Comparison of ENCODE assay signal across 22 cellular contexts in genomic region chr20:5356921-5357320, GRCh38. TPM values are rescaled to one million over a fixed set of nuclear protein-coding genes. Genes with fewer than 3 reads are reported as not detected.
A peak's percentile ranks its signal among the peaks of the same experiment; 100 is the strongest.
DNase-seq lines count a peak whose midpoint lies in the region; ATAC-seq and TF ChIP-seq lines count a peak whose summit lies in the region.
"Had no signal": no experiment of that assay in that cellular context is flagged by ENCODE, and none has a peak within 500 bp of the region (broad histone marks: within the 10 kb centered on the region; RNA-seq: fewer than 3 reads in every experiment).

No MANE protein-coding gene starts in this region.

- no peak overlapping the region for H3K9ac ChIP-seq in GM23248
- H3K9ac ChIP-seq: BLaER1 had no signal

- H3K9me2 ChIP-seq in GM23248 (ENCODE audit: insufficient read depth), result no peaks in the 10 kb centered on the region

- H3K27ac ChIP-seq in GM23248, result no peak overlapping the region
- H3K27ac ChIP-seq: BLaER1, RWPE1 had no signal

- no peak overlapping the region for H3K4me3 ChIP-seq in GM23248
- H3K4me3 ChIP-seq: BLaER1 had no signal

- H3K4me1 ChIP-seq in GM23248 (ENCODE audit: insufficient read depth), result peaks cover 18% of the 10 kb centered on the region
- H3K4me1 ChIP-seq: BLaER1 had no signal

- H3K9me3 Mint-ChIP-seq in activated CD8-positive, alpha-beta T cell treated with anti-CD3 and anti-CD28 coated beads for 36 hours, result peaks cover 7% of the 10 kb centered on the region
- H3K9me3 Mint-ChIP-seq in activated CD8-positive, alpha-beta T cell treated with anti-CD3 and anti-CD28 coated beads, Interleukin-2, amount 10 ng/mL, durations not matched to agents 7 days and 5 days (ENCODE audit: insufficient read depth), result no peaks in the 10 kb centered on the region
- peaks cover 5% of the 10 kb centered on the region for H3K9me3 Mint-ChIP-seq in stimulated activated naive CD8-positive, alpha-beta T cell treated with anti-CD3 and anti-CD28 coated beads, Interleukin-15, Interleukin-2, amounts not matched to agents 100 ng/mL and 50 ng/mL, for 24 hours
- H3K9me3 Mint-ChIP-seq: CD4-positive, alpha-beta T cell had no signal

- POLR2A ChIA-PET in activated CD8-positive, alpha-beta T cell treated with anti-CD3 and anti-CD28 coated beads for 36 hours (lab: Charles Lee), result interaction anchor here (1.1 kb wide), 1 partner anchor 12 kb away, joined by 3 read pairs; no protein-coding TSS in a partner anchor
- POLR2A ChIA-PET in activated CD8-positive, alpha-beta T cell treated with anti-CD3 and anti-CD28 coated beads, Interleukin-2, amount 10 ng/mL, durations not matched to agents 7 days and 5 days (lab: Charles Lee), result no interaction called here

- H3K36me3 ChIP-seq in GM23248 (ENCODE audit: low read depth), result no peaks in the 10 kb centered on the region
- H3K36me3 ChIP-seq: BLaER1 had no signal

- no peak overlapping the region for H3K4me3 Mint-ChIP-seq in activated CD8-positive, alpha-beta T cell treated with anti-CD3 and anti-CD28 coated beads for 36 hours
- H3K4me3 Mint-ChIP-seq in activated CD8-positive, alpha-beta T cell treated with anti-CD3 and anti-CD28 coated beads, Interleukin-2, amount 10 ng/mL, durations not matched to agents 7 days and 5 days, result no peak overlapping the region
- H3K4me3 Mint-ChIP-seq in stimulated activated naive CD8-positive, alpha-beta T cell treated with anti-CD3 and anti-CD28 coated beads, Interleukin-15, Interleukin-2, amounts not matched to agents 100 ng/mL and 50 ng/mL, for 24 hours, result no peak overlapping the region
- H3K4me3 Mint-ChIP-seq: CD4-positive, alpha-beta T cell had no signal

- H3K27me3 ChIP-seq in GM23248 (replicated peaks; ENCODE audit: insufficient read depth), result no peaks in the 10 kb centered on the region
- H3K27me3 ChIP-seq: BLaER1 had no signal

- H3K27ac Mint-ChIP-seq in activated CD8-positive, alpha-beta T cell treated with anti-CD3 and anti-CD28 coated beads for 36 hours, result peak overlapping the region; percentile 2
- no peak overlapping the region for H3K27ac Mint-ChIP-seq in activated CD8-positive, alpha-beta T cell treated with anti-CD3 and anti-CD28 coated beads, Interleukin-2, amount 10 ng/mL, durations not matched to agents 7 days and 5 days
- peak overlapping the region; percentile 72 for H3K27ac Mint-ChIP-seq in stimulated activated naive CD8-positive, alpha-beta T cell treated with anti-CD3 and anti-CD28 coated beads, Interleukin-15, Interleukin-2, amounts not matched to agents 100 ng/mL and 50 ng/mL, for 24 hours
- H3K27ac Mint-ChIP-seq: CD4-positive, alpha-beta T cell had no signal

- DNase-seq in activated CD8-positive, alpha-beta T cell treated with anti-CD3 and anti-CD28 coated beads for 36 hours, result no peak
- DNase-seq in activated CD8-positive, alpha-beta T cell treated with anti-CD3 and anti-CD28 coated beads, Interleukin-2, amount 10 ng/mL, durations not matched to agents 7 days and 5 days, result no peak
- DNase-seq in GM23248 (peak; percentile 25), dermis blood vessel endothelial cell (peak; percentile 47), NAMALWA (ENCODE audit: low spot score) (no peak)
- DNase-seq: CD4-positive, alpha-beta T cell; H7; Karpas-422; NCI-H2029; NCI-H446 treated with DMSO at 0.1 percent for 48 hours; NCI-H526; NCI-H82; NK-92 treated with Interleukin-12 subunit alpha and Interleukin-12 subunit beta, amount 100 ng/mL, for 24 hours; SHP77 had no signal

- intact Hi-C loops in activated CD8-positive, alpha-beta T cell treated with anti-CD3 and anti-CD28 coated beads for 36 hours (cut with micrococcal nuclease), result no loop called here

- no peak overlapping the region for H3K4me2 ChIP-seq in GM23248 (ENCODE audit: unreplicated experiment)
- H3K4me2 ChIP-seq: BLaER1 had no signal

- CTCF ChIA-PET in activated CD8-positive, alpha-beta T cell treated with anti-CD3 and anti-CD28 coated beads for 36 hours (lab: Charles Lee), result no interaction called here
- CTCF ChIA-PET in activated CD8-positive, alpha-beta T cell treated with anti-CD3 and anti-CD28 coated beads, Interleukin-2, amount 10 ng/mL, durations not matched to agents 7 days and 5 days (lab: Charles Lee), result no interaction called here

- H3K79me2 ChIP-seq in GM23248 (ENCODE audit: insufficient read depth), result no peaks in the 10 kb centered on the region

- peaks cover 3% of the 10 kb centered on the region for H3K36me3 Mint-ChIP-seq in activated CD8-positive, alpha-beta T cell treated with anti-CD3 and anti-CD28 coated beads for 36 hours (ENCODE audit: low read depth)
- H3K36me3 Mint-ChIP-seq in activated CD8-positive, alpha-beta T cell treated with anti-CD3 and anti-CD28 coated beads, Interleukin-2, amount 10 ng/mL, durations not matched to agents 7 days and 5 days (ENCODE audit: low read depth), result no peaks in the 10 kb centered on the region
- no peaks in the 10 kb centered on the region for H3K36me3 Mint-ChIP-seq in stimulated activated naive CD8-positive, alpha-beta T cell treated with anti-CD3 and anti-CD28 coated beads, Interleukin-15, Interleukin-2, amounts not matched to agents 100 ng/mL and 50 ng/mL, for 24 hours (ENCODE audit: low read depth)

- H4K20me1 ChIP-seq in GM23248 (ENCODE audit: insufficient read depth), result no peaks in the 10 kb centered on the region
- H4K20me1 ChIP-seq: BLaER1 had no signal

- no peak for TF ChIP-seq CTCF in activated CD8-positive, alpha-beta T cell treated with anti-CD3 and anti-CD28 coated beads for 36 hours (IDR thresholded peaks at IDR 0.05)

- H3K27me3 Mint-ChIP-seq in activated CD8-positive, alpha-beta T cell treated with anti-CD3 and anti-CD28 coated beads for 36 hours, result peaks cover 11% of the 10 kb centered on the region
- peaks cover 4% of the 10 kb centered on the region for H3K27me3 Mint-ChIP-seq in activated CD8-positive, alpha-beta T cell treated with anti-CD3 and anti-CD28 coated beads, Interleukin-2, amount 10 ng/mL, durations not matched to agents 7 days and 5 days (ENCODE audit: low read depth)
- H3K27me3 Mint-ChIP-seq in stimulated activated naive CD8-positive, alpha-beta T cell treated with anti-CD3 and anti-CD28 coated beads, Interleukin-15, Interleukin-2, amounts not matched to agents 100 ng/mL and 50 ng/mL, for 24 hours, result peaks cover 30% of the 10 kb centered on the region

- H3F3A ChIP-seq in GM23248 (ENCODE audit: insufficient read depth), result peaks cover 16% of the 10 kb centered on the region

- H3K9me3 ChIP-seq in GM23248 (ENCODE audit: low read depth), result no peaks in the 10 kb centered on the region
- H3K9me3 ChIP-seq: BLaER1 had no signal

- H2AFZ ChIP-seq in GM23248, result no peak overlapping the region

- no peak for ATAC-seq in activated CD8-positive, alpha-beta T cell treated with anti-CD3 and anti-CD28 coated beads for 36 hours
- ATAC-seq in activated CD8-positive, alpha-beta T cell treated with anti-CD3 and anti-CD28 coated beads, Interleukin-2, amount 10 ng/mL, durations not matched to agents 7 days and 5 days, result no peak
- no peak for ATAC-seq in HG03342 (IDR thresholded peaks at IDR 0.05; ENCODE audit: unreplicated experiment)
- ATAC-seq: HepG2 had no signal

- in situ Hi-C loops in GM23248 (cut with MboI), result no loop called here

- H3K4me1 Mint-ChIP-seq in activated CD8-positive, alpha-beta T cell treated with anti-CD3 and anti-CD28 coated beads for 36 hours (ENCODE audit: low read depth), result peaks cover 28% of the 10 kb centered on the region
- H3K4me1 Mint-ChIP-seq in activated CD8-positive, alpha-beta T cell treated with anti-CD3 and anti-CD28 coated beads, Interleukin-2, amount 10 ng/mL, durations not matched to agents 7 days and 5 days (ENCODE audit: low read depth), result no peaks in the 10 kb centered on the region
- peaks cover 52% of the 10 kb centered on the region for H3K4me1 Mint-ChIP-seq in stimulated activated naive CD8-positive, alpha-beta T cell treated with anti-CD3 and anti-CD28 coated beads, Interleukin-15, Interleukin-2, amounts not matched to agents 100 ng/mL and 50 ng/mL, for 24 hours (ENCODE audit: low read depth)

- WGBS in GM23248 (ENCODE audit: low coverage in 1 of 2, low lambda C conversion rate in 2 of 2, missing lambda C conversion rate in 2 of 2), 2 experiments, result 40 to 45% methylated on average over 3 of the region's 3 CpGs

RNA-seq across cellular contexts. Expression of gene PROKR2, which starts 40.2 kb away (rescaled TPM):
- not detected for total RNA-seq in activated CD8-positive, alpha-beta T cell treated with anti-CD3 and anti-CD28 coated beads for 36 hours
- not detected for total RNA-seq in activated CD8-positive, alpha-beta T cell treated with anti-CD3 and anti-CD28 coated beads, Interleukin-2, amount 10 ng/mL, durations not matched to agents 7 days and 5 days
- not detected in 2 replicates for total RNA-seq in GM23248 (2014; rRNA removed; shearing (Covaris generic))
- not detected in 2 replicates for polyA plus RNA-seq in GM23248 (2016; fragmentation: Nextera tagmentation; extraction: Ambion mirVana)
- not detected in 2 replicates for total RNA-seq in dermis blood vessel endothelial cell
- total RNA-seq: CD4-positive, alpha-beta T cell; G401; HepG2; HT1080 had no signal
- polyA plus RNA-seq: AG04450, HepG2 had no signal

Comparison
In these comparisons a context has a peak if more than half of its experiments do, and no peak if none do; other contexts are left out.
1. DNase-seq: peak in GM23248 (single experiment) and dermis blood vessel endothelial cell (single experiment); none in activated CD8-positive, alpha-beta T cell treated with anti-CD3 and anti-CD28 coated beads for 36 hours (single experiment), activated CD8-positive, alpha-beta T cell treated with anti-CD3 and anti-CD28 coated beads, Interleukin-2, amount 10 ng/mL, durations not matched to agents 7 days and 5 days (single experiment) and NAMALWA (single experiment).